ENCODE assay signal across 20 cellular contexts in genomic region chr1:56507925-56508522, GRCh38.
DNase-seq lines count a peak whose midpoint lies in the region; ATAC-seq, FAIRE-seq and TF ChIP-seq lines count a peak whose summit lies in the region.
"Had no signal": no experiment of that assay in that cellular context is flagged by ENCODE, and none has a peak within 500 bp of the region (broad histone marks: within the 10 kb centered on the region; RNA-seq: fewer than 3 reads in every experiment).

No MANE protein-coding gene starts in this region.

- H3K4me1 ChIP-seq in BLaER1 treated with 17β-estradiol and CSF1 and Interleukin-3, amounts not matched to agents 10 nM and 100 nM, result peaks cover 17 to 43% (median 35%) of the 10 kb centered on the region in 10 experiments
- peaks cover 33% of the 10 kb centered on the region for H3K4me1 ChIP-seq in keratinocyte (ENCODE audit: control insufficient read depth, extremely low read depth, insufficient read depth, low read length)
- peaks cover 43% of the 10 kb centered on the region for H3K4me1 ChIP-seq in parathyroid adenoma
- H3K4me1 ChIP-seq: uterus had no signal

- TF ChIP-seq CTCF in endothelial cell (IDR thresholded peaks at IDR 0.05; ENCODE audit: unreplicated experiment) (no peak), keratinocyte (optimal IDR thresholded peaks at IDR 0.05 in 1 of 3, IDR thresholded peaks at IDR 0.05 in 1 of 3, conservative IDR thresholded peaks at IDR 0.05 in 1 of 3; ENCODE audit: extremely low read depth in 1 of 3, insufficient read depth in 2 of 3, low read length in 3 of 3) (no peak), parathyroid adenoma (IDR thresholded peaks at IDR 0.05) (no peak)

- H3K36me3 ChIP-seq in BLaER1 treated with 17β-estradiol and CSF1 and Interleukin-3, amounts not matched to agents 10 nM and 100 nM, result peaks cover 0 to 20% (median 0%) of the 10 kb centered on the region in 11 experiments; a peak in 6 of 22 replicates
- no peaks in the 10 kb centered on the region for H3K36me3 ChIP-seq in keratinocyte (ENCODE audit: control insufficient read depth in 2 of 2, extremely low read depth in 1 of 2, insufficient read depth in 2 of 2, low read length in 2 of 2)
- H3K36me3 ChIP-seq in parathyroid adenoma (ENCODE audit: control insufficient read depth, insufficient read depth, low read length), result no peaks in the 10 kb centered on the region
- H3K36me3 ChIP-seq: BE2C, SJCRH30, uterus had no signal

- dilution Hi-C loops in keratinocyte (cut with MboI; ENCODE audit: extremely low pct_ligation_motif_present, low sequenced_read_pairs), result no loop called here

- no peaks in the 10 kb centered on the region for H4K20me1 ChIP-seq in BLaER1 treated with 17β-estradiol and CSF1 and Interleukin-3, amounts not matched to agents 10 nM and 100 nM
- no peaks in the 10 kb centered on the region for H4K20me1 ChIP-seq in keratinocyte (ENCODE audit: control insufficient read depth, extremely low read depth, insufficient read depth, low read length)

- no peaks in the 10 kb centered on the region for H3K9me1 ChIP-seq in keratinocyte (ENCODE audit: control insufficient read depth, extremely low read depth, insufficient read depth, low read length)

- H3K4me3 ChIP-seq in BLaER1 treated with 17β-estradiol and CSF1 and Interleukin-3, amounts not matched to agents 10 nM and 100 nM, result no peak overlapping the region
- H3K4me3 ChIP-seq in keratinocyte (ENCODE audit: control insufficient read depth in 2 of 3, extremely low read depth in 1 of 3, insufficient read depth in 2 of 3, low read depth in 1 of 3, low read length in 3 of 3) (no peak overlapping the region), parathyroid adenoma (ENCODE audit: low read depth, low read length) (no peak overlapping the region)
- H3K4me3 ChIP-seq: SJCRH30, uterus had no signal

- H2AFZ ChIP-seq in keratinocyte (ENCODE audit: control insufficient read depth, low read length) (no peak overlapping the region), parathyroid adenoma (no peak overlapping the region)

- peak overlapping the region; percentile 56 for H3K4me3 Mint-ChIP-seq in endothelial cell (ENCODE audit: unreplicated experiment)
- H3K4me3 Mint-ChIP-seq in activated naive CD8-positive, alpha-beta T cell treated with anti-CD3 and anti-CD28 coated beads, Interleukin-2, amount 50 U/mL, for 24 hours, result no peak overlapping the region
- H3K4me3 Mint-ChIP-seq: activated CD4-positive, alpha-beta memory T cell treated with anti-CD3 and anti-CD28 coated beads, Interleukin-2, amount 10 ng/mL, durations not matched to agents 7 days and 5 days; stimulated activated naive CD8-positive, alpha-beta T cell treated with anti-CD3 and anti-CD28 coated beads, Interleukin-15, Interleukin-2, amounts not matched to agents 100 ng/mL and 50 ng/mL, for 24 hours; T-helper 1 cell treated with Interleukin-12 subunit alpha and Interleukin-12 subunit beta and Interleukin-4 antibody, amounts not matched to agents 30 μg/mL and 1 μg/mL, for 36 hours had no signal

- H3K9ac ChIP-seq in BLaER1 treated with 17β-estradiol and CSF1 and Interleukin-3, amounts not matched to agents 10 nM and 100 nM, result no peak overlapping the region
- H3K9ac ChIP-seq in keratinocyte (ENCODE audit: control insufficient read depth, extremely low read depth, insufficient read depth, low read length), result no peak overlapping the region
- H3K9ac ChIP-seq in parathyroid adenoma, result no peak overlapping the region

- H3K36me3 Mint-ChIP-seq in endothelial cell (ENCODE audit: low read depth, unreplicated experiment), result peaks cover 46% of the 10 kb centered on the region
- H3K36me3 Mint-ChIP-seq in activated naive CD8-positive, alpha-beta T cell treated with anti-CD3 and anti-CD28 coated beads, Interleukin-2, amount 50 U/mL, for 24 hours (ENCODE audit: low read depth), result no peaks in the 10 kb centered on the region

- H3K27me3 Mint-ChIP-seq in endothelial cell (ENCODE audit: unreplicated experiment), result peaks cover 8% of the 10 kb centered on the region
- no peaks in the 10 kb centered on the region for H3K27me3 Mint-ChIP-seq in activated naive CD8-positive, alpha-beta T cell treated with anti-CD3 and anti-CD28 coated beads, Interleukin-2, amount 50 U/mL, for 24 hours

- H3K4me2 ChIP-seq in BLaER1 treated with 17β-estradiol and CSF1 and Interleukin-3, amounts not matched to agents 10 nM and 100 nM, result peak overlapping the region in 8 of 11 experiments; percentile 9 to 81 (median 70); a peak in 16 of 22 replicates
- H3K4me2 ChIP-seq in keratinocyte (ENCODE audit: control insufficient read depth, extremely low read depth, insufficient read depth, low read depth, low read length) (peak overlapping the region; percentile 13), parathyroid adenoma (ENCODE audit: low read length) (no peak overlapping the region)

- no peaks in the 10 kb centered on the region for H3K9me3 Mint-ChIP-seq in endothelial cell (ENCODE audit: unreplicated experiment)
- no peaks in the 10 kb centered on the region for H3K9me3 Mint-ChIP-seq in activated naive CD8-positive, alpha-beta T cell treated with anti-CD3 and anti-CD28 coated beads, Interleukin-2, amount 50 U/mL, for 24 hours
- H3K9me3 Mint-ChIP-seq: activated CD4-positive, alpha-beta memory T cell treated with anti-CD3 and anti-CD28 coated beads, Interleukin-2, amount 10 ng/mL, durations not matched to agents 7 days and 5 days; stimulated activated naive CD8-positive, alpha-beta T cell treated with anti-CD3 and anti-CD28 coated beads, Interleukin-15, Interleukin-2, amounts not matched to agents 100 ng/mL and 50 ng/mL, for 24 hours; T-helper 1 cell treated with Interleukin-12 subunit alpha and Interleukin-12 subunit beta and Interleukin-4 antibody, amounts not matched to agents 30 μg/mL and 1 μg/mL, for 36 hours had no signal

- peak overlapping the region in 6 of 11 experiments; percentile 18 to 83 (median 80); a peak in 10 of 22 replicates for H3K27ac ChIP-seq in BLaER1 treated with 17β-estradiol and CSF1 and Interleukin-3, amounts not matched to agents 10 nM and 100 nM
- H3K27ac ChIP-seq in keratinocyte (ENCODE audit: control insufficient read depth, insufficient read depth, low read length) (no peak overlapping the region), parathyroid adenoma (peak overlapping the region; percentile 56)
- H3K27ac ChIP-seq: SJCRH30 had no signal

- peaks cover 0 to 7% (median 0%) of the 10 kb centered on the region in 11 experiments; a peak in 3 of 22 replicates for H3K9me3 ChIP-seq in BLaER1 treated with 17β-estradiol and CSF1 and Interleukin-3, amounts not matched to agents 10 nM and 100 nM (replicated peaks in 1 of 11)
- no peaks in the 10 kb centered on the region for H3K9me3 ChIP-seq in keratinocyte (ENCODE audit: control insufficient read depth, low read depth, low read length)
- no peaks in the 10 kb centered on the region for H3K9me3 ChIP-seq in parathyroid adenoma (ENCODE audit: control insufficient read depth, low read length)
- H3K9me3 ChIP-seq: BE2C, SJCRH30, uterus had no signal

- DNase-seq in endothelial cell (ENCODE audit: low spot score), result no peak
- no peak for DNase-seq in keratinocyte (ENCODE audit: low read depth, low spot score)
- DNase-seq in DMS153 (lab: John Stamatoyannopoulos, UW), result no peak
- no peak for DNase-seq in islet precursor cell
- no peak for DNase-seq in activated naive CD8-positive, alpha-beta T cell treated with anti-CD3 and anti-CD28 coated beads, Interleukin-2, amount 50 U/mL, for 24 hours
- DNase-seq: activated CD4-positive, alpha-beta memory T cell treated with anti-CD3 and anti-CD28 coated beads, Interleukin-2, amount 10 ng/mL, durations not matched to agents 7 days and 5 days; activated naive CD4-positive, alpha-beta T cell treated with Interleukin-2 at 50 U/mL for 16 hours; anterior cingulate cortex; NCI-H69; OCI-M1; SJCRH30; uterus had no signal

- peaks cover 58% of the 10 kb centered on the region for H3K4me1 Mint-ChIP-seq in endothelial cell (ENCODE audit: unreplicated experiment)
- H3K4me1 Mint-ChIP-seq in activated naive CD8-positive, alpha-beta T cell treated with anti-CD3 and anti-CD28 coated beads, Interleukin-2, amount 50 U/mL, for 24 hours, result no peaks in the 10 kb centered on the region
- H3K4me1 Mint-ChIP-seq: activated CD4-positive, alpha-beta memory T cell treated with anti-CD3 and anti-CD28 coated beads, Interleukin-2, amount 10 ng/mL, durations not matched to agents 7 days and 5 days had no signal

- H3K79me2 ChIP-seq in keratinocyte (ENCODE audit: control insufficient read depth, insufficient read depth, low read length) (no peaks in the 10 kb centered on the region), parathyroid adenoma (peaks cover 9% of the 10 kb centered on the region)

- no peak overlapping the region for H3K27ac Mint-ChIP-seq in endothelial cell (ENCODE audit: unreplicated experiment)
- no peak overlapping the region for H3K27ac Mint-ChIP-seq in activated naive CD8-positive, alpha-beta T cell treated with anti-CD3 and anti-CD28 coated beads, Interleukin-2, amount 50 U/mL, for 24 hours
- H3K27ac Mint-ChIP-seq: activated CD4-positive, alpha-beta memory T cell treated with anti-CD3 and anti-CD28 coated beads, Interleukin-2, amount 10 ng/mL, durations not matched to agents 7 days and 5 days; stimulated activated naive CD8-positive, alpha-beta T cell treated with anti-CD3 and anti-CD28 coated beads, Interleukin-15, Interleukin-2, amounts not matched to agents 100 ng/mL and 50 ng/mL, for 24 hours; T-helper 1 cell treated with Interleukin-12 subunit alpha and Interleukin-12 subunit beta and Interleukin-4 antibody, amounts not matched to agents 30 μg/mL and 1 μg/mL, for 36 hours had no signal

- no peak for ATAC-seq in HG02642 (IDR thresholded peaks at IDR 0.05; ENCODE audit: poor library complexity, unreplicated experiment)
- no peak for ATAC-seq in activated naive CD8-positive, alpha-beta T cell treated with anti-CD3 and anti-CD28 coated beads, Interleukin-2, amount 50 U/mL, for 24 hours

- FAIRE-seq in keratinocyte (lab: Jason Lieb, UNC), result peak; percentile 20
- FAIRE-seq: D721Med, H54 had no signal

- H3K27me3 ChIP-seq in BLaER1 treated with 17β-estradiol and CSF1 and Interleukin-3, amounts not matched to agents 10 nM and 100 nM, result peaks cover 0 to 57% (median 0%) of the 10 kb centered on the region in 11 experiments; a peak in 4 of 22 replicates
- H3K27me3 ChIP-seq in keratinocyte (ENCODE audit: control insufficient read depth, extremely low read depth, insufficient read depth, low read length), result no peaks in the 10 kb centered on the region
- no peaks in the 10 kb centered on the region for H3K27me3 ChIP-seq in parathyroid adenoma (ENCODE audit: control insufficient read depth, insufficient read depth, low read length)
- H3K27me3 ChIP-seq: BE2C, SJCRH30, uterus had no signal
